12 cellular contexts compared by ENCODE assay signal in the genomic region with DNA sequence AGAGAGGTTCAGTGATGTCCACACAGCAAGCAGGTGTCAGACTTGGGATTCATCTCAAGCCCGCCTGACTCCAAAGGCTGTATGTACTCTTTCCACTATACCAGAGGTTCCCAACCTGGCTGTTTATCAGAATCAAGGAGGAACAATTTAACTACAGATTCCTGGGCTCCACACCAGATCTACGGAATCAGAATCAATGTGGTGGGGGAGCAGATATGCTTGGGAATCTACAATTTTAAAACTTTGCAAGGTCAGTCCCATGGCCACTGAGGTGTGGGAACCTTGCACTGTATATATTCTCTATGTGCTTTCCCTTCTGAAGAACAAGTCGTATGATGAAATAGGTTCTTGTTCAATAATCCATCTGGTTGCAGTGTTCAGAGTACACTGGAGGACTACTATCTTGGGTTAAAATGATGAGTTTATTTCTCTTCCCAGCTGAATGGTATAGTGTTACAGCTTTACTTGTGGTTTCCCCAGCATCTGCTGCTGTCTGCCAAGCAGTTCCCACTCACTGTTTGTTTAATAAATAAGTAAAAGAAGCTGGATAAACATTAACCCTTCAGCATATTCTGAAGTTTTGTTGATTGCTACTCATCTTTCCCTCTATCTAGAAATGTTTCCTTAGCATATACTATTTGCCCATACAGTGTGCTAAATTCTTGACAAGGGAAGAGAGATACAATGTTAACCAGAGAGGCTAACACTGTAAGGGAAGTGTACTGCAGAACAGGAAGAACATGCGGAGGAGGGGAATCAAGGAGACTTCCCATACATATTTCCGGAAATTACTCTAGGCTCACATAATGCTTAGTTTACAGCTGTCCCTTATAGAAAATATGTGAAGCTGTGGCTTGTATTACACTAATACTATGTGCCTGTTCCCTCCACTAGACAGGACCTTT. TPM values are rescaled to one million over a fixed set of nuclear protein-coding genes. Genes with fewer than 3 reads are reported as not detected.
A peak's percentile ranks its signal among the peaks of the same experiment; 100 is the strongest.
DNase-seq lines count a peak whose midpoint lies in the region; ATAC-seq, FAIRE-seq and TF ChIP-seq lines count a peak whose summit lies in the region.
"Had no signal": no experiment of that assay in that cellular context is flagged by ENCODE, and none has a peak within 500 bp of the region (broad histone marks: within the 10 kb centered on the region; RNA-seq: fewer than 3 reads in every experiment).

No MANE protein-coding gene starts in this region.

- H2BK120ac ChIP-seq in IMR-90 (ENCODE audit: low read depth, low read length), result peak overlapping the region; percentile 69

- H3K9me3 ChIP-seq in BLaER1 treated with 17β-estradiol and CSF1 and Interleukin-3, amounts not matched to agents 10 nM and 100 nM (replicated peaks in 1 of 11), result peaks cover 14 to 16% (median 15%) of the 10 kb centered on the region in 11 experiments
- H3K9me3 ChIP-seq in IMR-90 (ENCODE audit: control insufficient read depth, insufficient read depth, low read length) (peaks cover 3% of the 10 kb centered on the region), astrocyte (ENCODE audit: insufficient read depth, low read depth, low read length) (no peaks in the 10 kb centered on the region), mucosa of descending colon (peaks cover under 1% of the 10 kb centered on the region), HAP-1 (no peaks in the 10 kb centered on the region), suprapubic skin (no peaks in the 10 kb centered on the region)

- no TSS peak for BruUV-seq in IMR-90 (replicated peaks; lab: Mats Ljungman, UMichigan)

- peak overlapping the region; percentile 72; the same call in 1 of the 2 replicates for H3K23ac ChIP-seq in IMR-90 (ENCODE audit: low read depth, low read length)

- intact Hi-C loops in IMR-90 (cut with micrococcal nuclease) (loop anchor here (10.0 kb wide), 1 partner anchor 199 kb away; no protein-coding TSS in a partner anchor), mucosa of descending colon (cut with DNase I, micrococcal nuclease) (no loop called here)

- H3K9me1 ChIP-seq in IMR-90 (ENCODE audit: insufficient read depth, low read length), result peaks cover 19% of the 10 kb centered on the region

- H3K9ac ChIP-seq in BLaER1 treated with 17β-estradiol and CSF1 and Interleukin-3, amounts not matched to agents 10 nM and 100 nM, result peak overlapping the region in 1 of 11 experiments; percentile 32; a peak in 1 of 22 replicates
- H3K9ac ChIP-seq in IMR-90 (ENCODE audit: low read depth, low read length) (peak overlapping the region; percentile 27; the same call in 1 of the 2 replicates), astrocyte (ENCODE audit: low read length) (no peak overlapping the region)

- H4K5ac ChIP-seq in IMR-90 (ENCODE audit: low read depth, low read length), result no peak overlapping the region

- H3K79me1 ChIP-seq in IMR-90 (ENCODE audit: low read depth in 1 of 2, low read length in 2 of 2), result peaks cover 25 to 65% of the 10 kb centered on the region in 2 experiments

- DNase-seq in IMR-90 (peak; percentile 96), astrocyte (ENCODE audit: low read depth) (peak; percentile 76), mucosa of descending colon (no peak), HAP-1 (ENCODE audit: low spot score in 2 of 2) (no peak), suprapubic skin (ENCODE audit: low spot score in 2 of 2) (no peak)
- DNase-seq in NK-92 treated with Interleukin-12 subunit alpha and Interleukin-12 subunit beta, amount 100 ng/mL, for 24 hours (lab: John Stamatoyannopoulos, UW), result no peak
- DNase-seq in naive thymus-derived CD8-positive, alpha-beta T cell, result no peak
- DNase-seq: NCI-H1092 had no signal

- peak overlapping the region in 1 of 2 experiments; percentile 50; a peak in 1 of 4 replicates for H4K8ac ChIP-seq in IMR-90 (ENCODE audit: low read depth in 2 of 2, low read length in 2 of 2)

- H3K4ac ChIP-seq in IMR-90 (ENCODE audit: low read depth, low read length), result peak overlapping the region; percentile 78

- H3K56ac ChIP-seq in IMR-90 (ENCODE audit: extremely low read depth, insufficient read depth, low read length), result no peak overlapping the region

- H3K14ac ChIP-seq in IMR-90 (replicated peaks; ENCODE audit: low read depth, low read length), result peak overlapping the region; percentile 47

- TF ChIP-seq CTCF in IMR-90 (conservative IDR thresholded peaks at IDR 0.05; ENCODE audit: low read depth, low read length) (no peak), astrocyte (IDR thresholded peaks at IDR 0.05; ENCODE audit: insufficient read depth, low read depth, low read length) (no peak), mucosa of descending colon (IDR thresholded peaks at IDR 0.05) (no peak), suprapubic skin (IDR thresholded peaks at IDR 0.05) (no peak)

- H3K4me1 Mint-ChIP-seq in astrocyte (ENCODE audit: low read depth, unreplicated experiment), result peaks cover 15% of the 10 kb centered on the region
- H3K4me1 Mint-ChIP-seq in naive thymus-derived CD8-positive, alpha-beta T cell, result peaks cover 27 to 59% (median 53%) of the 10 kb centered on the region in 4 donors

- H3K27ac ChIP-seq in BLaER1 treated with 17β-estradiol and CSF1 and Interleukin-3, amounts not matched to agents 10 nM and 100 nM, result peak overlapping the region in 8 of 11 experiments; percentile 2 to 41 (median 30); a peak in 8 of 22 replicates
- H3K27ac ChIP-seq in IMR-90 (ENCODE audit: insufficient read depth, low read length) (peak overlapping the region; percentile 91; the same call in 1 of the 2 replicates), astrocyte (ENCODE audit: low read depth, low read length) (no peak overlapping the region), suprapubic skin (no peak overlapping the region)
- H3K27ac ChIP-seq: cardiac muscle cell had no signal

- ATAC-seq in IMR-90 (ENCODE audit: low read depth), result peak; percentile 97
- ATAC-seq in mucosa of descending colon, result peak; percentile 49
- ATAC-seq in naive thymus-derived CD8-positive, alpha-beta T cell, result no peak

- TF ChIP-seq EP300 in suprapubic skin (IDR thresholded peaks at IDR 0.05), result no peak

- H2BK5ac ChIP-seq in IMR-90 (ENCODE audit: low read depth, low read length, poor library complexity, severe bottlenecking), result peak overlapping the region; percentile 84

- H3K27ac Mint-ChIP-seq in astrocyte (ENCODE audit: unreplicated experiment), result peak overlapping the region; percentile 58
- H3K27ac Mint-ChIP-seq in naive thymus-derived CD8-positive, alpha-beta T cell, result peak overlapping the region in 1 of 10 donors; percentile 6

- FAIRE-seq in astrocyte (lab: Jason Lieb, UNC), result peak; percentile 55
- FAIRE-seq: G401.6 had no signal

- H3K18ac ChIP-seq in IMR-90 (ENCODE audit: low read depth, low read length), result peak overlapping the region; percentile 92

- peak overlapping the region; percentile 80 for H2BK20ac ChIP-seq in IMR-90 (ENCODE audit: low read depth, low read length)

- POLR2A ChIA-PET in IMR-90 (lab: Charles Lee; ENCODE audit: unreplicated experiment), result no interaction called here
- POLR2A ChIA-PET in naive thymus-derived CD8-positive, alpha-beta T cell (lab: Charles Lee), result no interaction called here

- H3K4me3 ChIP-seq in BLaER1 treated with 17β-estradiol and CSF1 and Interleukin-3, amounts not matched to agents 10 nM and 100 nM, result no peak overlapping the region
- H3K4me3 ChIP-seq in IMR-90 (ENCODE audit: insufficient read depth, low read depth, low read length) (no peak overlapping the region), astrocyte (ENCODE audit: insufficient read depth, low read depth, low read length) (no peak overlapping the region), mucosa of descending colon (no peak overlapping the region), HAP-1 (no peak overlapping the region), suprapubic skin (no peak overlapping the region)
- H3K4me3 ChIP-seq: cardiac muscle cell had no signal

- H3K4me1 ChIP-seq in BLaER1 treated with 17β-estradiol and CSF1 and Interleukin-3, amounts not matched to agents 10 nM and 100 nM, result peaks cover 18 to 29% (median 20%) of the 10 kb centered on the region in 10 experiments
- H3K4me1 ChIP-seq in IMR-90 (ENCODE audit: control insufficient read depth, insufficient read depth, low read length) (peaks cover 17% of the 10 kb centered on the region), astrocyte (ENCODE audit: insufficient read depth, low read length) (peaks cover 18% of the 10 kb centered on the region), mucosa of descending colon (ENCODE audit: low read depth) (peaks cover 4% of the 10 kb centered on the region), HAP-1 (peaks cover 6% of the 10 kb centered on the region; the same call in 1 of the 2 replicates), suprapubic skin (no peaks in the 10 kb centered on the region)

- H2AFZ ChIP-seq in IMR-90 (replicated peaks; ENCODE audit: low read length, poor library complexity) (no peak overlapping the region), astrocyte (ENCODE audit: low read depth, low read length) (no peak overlapping the region)

- no peak overlapping the region for H2AK9ac ChIP-seq in IMR-90 (replicated peaks; ENCODE audit: low read depth, low read length, poor library complexity)

- peaks cover 1% of the 10 kb centered on the region for H3K36me3 Mint-ChIP-seq in astrocyte (ENCODE audit: low read depth, unreplicated experiment)
- H3K36me3 Mint-ChIP-seq in naive thymus-derived CD8-positive, alpha-beta T cell, result peaks cover 13 to 39% (median 18%) of the 10 kb centered on the region in 3 donors

- no peak overlapping the region for H2BK15ac ChIP-seq in IMR-90 (ENCODE audit: low read depth, low read length)

- H3K9me3 Mint-ChIP-seq in astrocyte (ENCODE audit: unreplicated experiment), result peaks cover under 1% of the 10 kb centered on the region
- H3K9me3 Mint-ChIP-seq in naive thymus-derived CD8-positive, alpha-beta T cell, result peaks cover 0 to 6% (median under 1%) of the 10 kb centered on the region in 9 donors

- H4K20me1 ChIP-seq in BLaER1 treated with 17β-estradiol and CSF1 and Interleukin-3, amounts not matched to agents 10 nM and 100 nM, result peaks cover 0 to 67% (median 31%) of the 10 kb centered on the region in 11 experiments; a peak in 17 of 22 replicates
- peaks cover 26% of the 10 kb centered on the region for H4K20me1 ChIP-seq in IMR-90 (ENCODE audit: insufficient read depth, low read length)
- H4K20me1 ChIP-seq in astrocyte (ENCODE audit: insufficient read depth, low read length), result peaks cover 44% of the 10 kb centered on the region

- peaks cover 84% of the 10 kb centered on the region for H3K79me2 ChIP-seq in astrocyte (ENCODE audit: insufficient read depth, low read length)

- dilution Hi-C loops in IMR-90 (cut with HindIII; ENCODE audit: low sequenced_read_pairs, unreplicated experiment), result no loop called here

- H3K27me3 ChIP-seq in BLaER1 treated with 17β-estradiol and CSF1 and Interleukin-3, amounts not matched to agents 10 nM and 100 nM, result no peaks in the 10 kb centered on the region
- H3K27me3 ChIP-seq in IMR-90 (ENCODE audit: control insufficient read depth, insufficient read depth, low read length) (no peaks in the 10 kb centered on the region), astrocyte (ENCODE audit: insufficient read depth, low read length) (no peaks in the 10 kb centered on the region), HAP-1 (ENCODE audit: low read depth) (no peaks in the 10 kb centered on the region), suprapubic skin (no peaks in the 10 kb centered on the region)
- H3K27me3 ChIP-seq: cardiac muscle cell had no signal

- no CpG with 5 or more reads among the region's 5 CpGs for WGBS in IMR-90 (ENCODE audit: extremely low coverage in 2 of 2, insufficient read length in 1 of 2), 2 experiments
- 80% methylated on average over 5 of the region's 5 CpGs for WGBS in suprapubic skin

- H3K4me3 Mint-ChIP-seq in astrocyte (ENCODE audit: unreplicated experiment), result no peak overlapping the region
- no peak overlapping the region for H3K4me3 Mint-ChIP-seq in naive thymus-derived CD8-positive, alpha-beta T cell
- H3K4me3 Mint-ChIP-seq: neural crest cell had no signal

- in situ Hi-C loops in IMR-90 (cut with MboI; ENCODE audit: low sequenced_read_pairs), result no loop called here
- in situ Hi-C loops in HAP-1 (cut with MboI; ENCODE audit: low sequenced_read_pairs), result no loop called here

- no peak for TF ChIP-seq RAD21 in IMR-90 (IDR thresholded peaks at IDR 0.05; ENCODE audit: low read length)

- TF ChIP-seq POLR2A in IMR-90 (IDR thresholded peaks at IDR 0.05; ENCODE audit: low read depth, low read length) (no peak), suprapubic skin (IDR thresholded peaks at IDR 0.05) (no peak)

- 0 out of 2 replicates have a peak overlapping the region, but pooled peaks have one; percentile 20 for H4K91ac ChIP-seq in IMR-90 (ENCODE audit: insufficient read depth, low read depth, low read length)

- H3K4me2 ChIP-seq in BLaER1 treated with 17β-estradiol and CSF1 and Interleukin-3, amounts not matched to agents 10 nM and 100 nM, result peak overlapping the region; percentile 5 to 76 (median 49); a peak in 21 of 22 replicates
- H3K4me2 ChIP-seq in IMR-90 (ENCODE audit: low read depth, low read length), result peak overlapping the region; percentile 89
- H3K4me2 ChIP-seq in astrocyte (ENCODE audit: low read length), result peak overlapping the region; percentile 60

- no peak overlapping the region; the same call in 1 of the 2 replicates for H2AK5ac ChIP-seq in IMR-90 (ENCODE audit: low read depth, low read length)

- no peaks in the 10 kb centered on the region for H3K27me3 Mint-ChIP-seq in astrocyte (ENCODE audit: low read depth, unreplicated experiment)
- no peaks in the 10 kb centered on the region for H3K27me3 Mint-ChIP-seq in naive thymus-derived CD8-positive, alpha-beta T cell

- H3K36me3 ChIP-seq in BLaER1 treated with 17β-estradiol and CSF1 and Interleukin-3, amounts not matched to agents 10 nM and 100 nM, result peaks cover 6 to 91% (median 53%) of the 10 kb centered on the region in 11 experiments
- H3K36me3 ChIP-seq in IMR-90 (ENCODE audit: control insufficient read depth, insufficient read depth, low read length) (peaks cover 8% of the 10 kb centered on the region; the same call in 1 of the 2 replicates), astrocyte (ENCODE audit: insufficient read depth, low read length) (peaks cover 6% of the 10 kb centered on the region), mucosa of descending colon (ENCODE audit: low read depth) (no peaks in the 10 kb centered on the region), HAP-1 (replicated peaks) (peaks cover under 1% of the 10 kb centered on the region), suprapubic skin (peaks cover 3% of the 10 kb centered on the region)

- CTCF ChIA-PET in IMR-90 (lab: Yijun Ruan, JAX), result no interaction called here

RNA-seq across cellular contexts. Expression of a gene that starts 9.8 kb away (rescaled TPM):
- total RNA-seq in IMR-90 (2012; rRNA removed), result 16.9 and 17.6 TPM in 2 replicates
- 12.5 and 13.4 TPM in 2 replicates for polyA plus RNA-seq in IMR-90 (2012; rRNA removed)
- polyA plus RNA-seq in IMR-90 (2012; cell fraction: cytosol; rRNA removed), result 4.6 and 6.4 TPM in 2 replicates
- 10.3 and 11.0 TPM in 2 replicates for polyA plus RNA-seq in IMR-90 (2012; cell fraction: nucleus; rRNA removed; ENCODE audit: low replicate concordance)
- total RNA-seq in astrocyte, result 13.4 and 16.9 TPM in 2 replicates
- total RNA-seq in mucosa of descending colon, result 10 to 100 TPM; 13.4 to 16.4 (median 14.0) TPM
- total RNA-seq in naive thymus-derived CD8-positive, alpha-beta T cell, result 10 to 100 TPM; 25.9 to 27.1 TPM
- 10 to 100 TPM; 10.0 to 15.3 (median 12.0) TPM for polyA plus RNA-seq in naive thymus-derived CD8-positive, alpha-beta T cell
- total RNA-seq in suprapubic skin, result 10 to 100 TPM; 11.2 to 24.7 (median 17.1) TPM

RNA-seq across cellular contexts. Expression of a gene that starts 10.1 kb away (rescaled TPM):
- total RNA-seq in IMR-90 (2012; rRNA removed) (8.4 and 9.2 TPM in 2 replicates), astrocyte (20.7 and 21.6 TPM in 2 replicates), mucosa of descending colon (10 to 100 TPM; 28.2 to 36.3 (median 32.9) TPM), suprapubic skin (10 to 100 TPM; 24.7 to 45.6 (median 27.7) TPM)
- 7.8 and 9.9 TPM in 2 replicates for polyA plus RNA-seq in IMR-90 (2012; rRNA removed)
- polyA plus RNA-seq in IMR-90 (2012; cell fraction: cytosol; rRNA removed), result 3.4 and 3.9 TPM in 2 replicates
- 5.4 and 21.8 TPM in 2 replicates for polyA plus RNA-seq in IMR-90 (2012; cell fraction: nucleus; rRNA removed; ENCODE audit: low replicate concordance)
- total RNA-seq in naive thymus-derived CD8-positive, alpha-beta T cell, result 10 to 100 TPM; 41.9 to 48.1 TPM
- 1 to 10 TPM; 2.9 to 4.9 (median 4.0) TPM for polyA plus RNA-seq in naive thymus-derived CD8-positive, alpha-beta T cell

Comparison
In these comparisons a context has a peak if more than half of its experiments do, and no peak if none do; other contexts are left out.
1. H3K27ac ChIP-seq: peak in BLaER1 treated with 17β-estradiol and CSF1 and Interleukin-3, amounts not matched to agents 10 nM and 100 nM (8 of 11) and IMR-90 (single experiment); none in astrocyte (single experiment) and suprapubic skin (single experiment).
2. ATAC-seq: peak in IMR-90 (single experiment) and mucosa of descending colon (single experiment); none in naive thymus-derived CD8-positive, alpha-beta T cell (0 of 2).
3. DNase-seq: peak in IMR-90 (single experiment) and astrocyte (single experiment); none in mucosa of descending colon (0 of 3), HAP-1 (0 of 2), NK-92 treated with Interleukin-12 subunit alpha and Interleukin-12 subunit beta, amount 100 ng/mL, for 24 hours (single experiment), naive thymus-derived CD8-positive, alpha-beta T cell (0 of 10) and suprapubic skin (0 of 2).
4. Peak in every context shown above with its lines, with median percentiles within 50 percentile points of each other: H3K4me2 ChIP-seq.